Comparison of ENCODE assay signal across 28 cellular contexts in genomic region chr3:165697910-165698309, GRCh38.
"Had no signal": no experiment of that assay in that cellular context is flagged by ENCODE, and none has a peak within 500 bp of the region (broad histone marks: within the 10 kb centered on the region; RNA-seq: fewer than 3 reads in every experiment).

No MANE protein-coding gene starts in this region.

- H3K9me3 ChIP-seq: suprapubic skin, testis, thyroid gland, transverse colon, upper lobe of right lung, uterus, vagina had no signal

- H3K27me3 ChIP-seq: stomach, suprapubic skin, testis, thyroid gland, tibial artery, tibial nerve, transverse colon, upper lobe of left lung, upper lobe of right lung, uterus, vagina had no signal

- H3K4me3 ChIP-seq: stomach, suprapubic skin, testis, thyroid gland, tibial artery, tibial nerve, transverse colon, upper lobe of left lung, upper lobe of right lung, uterus, vagina had no signal

- ATAC-seq: stimulated activated effector memory CD8-positive, alpha-beta T cell treated with anti-CD3 and anti-CD28 coated beads, Interleukin-12 subunit alpha, Interleukin-12 subunit beta, amount 100 ng/mL, for 72 hours; stimulated activated memory B cell treated with anti-CD40 and anti-IgM and Interleukin-4, amounts not matched to agents 10 μg/mL and 1 μg/mL and 100 μg/mL, for 72 hours; stimulated activated naive B cell treated with anti-CD40 and anti-IgM and Interleukin-4, amounts not matched to agents 10 μg/mL and 1 μg/mL and 100 μg/mL, for 72 hours; stimulated activated naive CD8-positive, alpha-beta T cell treated with anti-CD3 and anti-CD28 coated beads, Interleukin-15, amount 100 ng/mL, for 72 hours; stimulated activated naive CD8-positive, alpha-beta T cell treated with anti-CD3 and anti-CD28 coated beads, Interleukin-15, Interleukin-2, amounts not matched to agents 100 U/mL and 50 U/mL, for 24 hours; upper lobe of right lung had no signal

- DNase-seq: stimulated activated CD4-positive, alpha-beta T cell treated with anti-CD3 and anti-CD28 coated beads, Interleukin-2, amount 100 ng/mL, for 48 hours; stimulated activated CD4-positive, alpha-beta T cell treated with anti-CD3 and anti-CD28 coated beads, Interleukin-4, amount 100 ng/mL, for 1 hour; stimulated activated CD4-positive, alpha-beta T cell treated with anti-CD3 and anti-CD28 coated beads, Interleukin-4, amount 100 ng/mL, for 24 hours; stimulated activated CD4-positive, alpha-beta T cell treated with anti-CD3 and anti-CD28 coated beads, Interleukin-4, amount 100 ng/mL, for 4 hours; stimulated activated CD8-positive, alpha-beta memory T cell treated with anti-CD3 and anti-CD28 coated beads, Interleukin-4, amount 100 ng/mL, for 48 hours; stimulated activated naive B cell treated with anti-CD40 and anti-IgM and Interleukin-4, amounts not matched to agents 10 μg/mL and 1 μg/mL and 100 μg/mL, for 72 hours; stimulated activated naive CD4-positive, alpha-beta T cell; stimulated activated naive CD4-positive, alpha-beta T cell treated with Interleukin-2 at 50 U/mL for 16 hours; stimulated activated naive CD8-positive, alpha-beta T cell treated with anti-CD3 and anti-CD28 coated beads, Interleukin-15, amount 100 ng/mL, for 72 hours; stimulated activated naive CD8-positive, alpha-beta T cell treated with anti-CD3 and anti-CD28 coated beads, Interleukin-15, Interleukin-2, amounts not matched to agents 100 U/mL and 50 U/mL, for 24 hours; stomach; substantia nigra; testis; thyroid gland; tibial artery; transverse colon; trophoblast cell; upper lobe of left lung; upper lobe of right lung; uterus had no signal

- H3K27me3 Mint-ChIP-seq: stimulated activated memory B cell treated with anti-CD40 and anti-IgM and Interleukin-4, amounts not matched to agents 10 μg/mL and 1 μg/mL and 100 μg/mL, for 72 hours; stimulated activated naive B cell treated with anti-CD40 and anti-IgM and Interleukin-4, amounts not matched to agents 10 μg/mL and 1 μg/mL and 100 μg/mL, for 72 hours; stimulated activated naive CD8-positive, alpha-beta T cell treated with anti-CD3 and anti-CD28 coated beads, Interleukin-15, amount 100 ng/mL, for 72 hours; stimulated activated naive CD8-positive, alpha-beta T cell treated with anti-CD3 and anti-CD28 coated beads, Interleukin-15, Interleukin-2, amounts not matched to agents 100 ng/mL and 50 ng/mL, for 24 hours; type B pancreatic cell had no signal

- H3K36me3 Mint-ChIP-seq: stimulated activated effector memory CD8-positive, alpha-beta T cell treated with anti-CD3 and anti-CD28 coated beads, Interleukin-12 subunit alpha, Interleukin-12 subunit beta, amount 100 ng/mL, for 72 hours; stimulated activated memory B cell treated with anti-CD40 and anti-IgM and Interleukin-4, amounts not matched to agents 10 μg/mL and 1 μg/mL and 100 μg/mL, for 72 hours; stimulated activated naive B cell treated with anti-CD40 and anti-IgM and Interleukin-4, amounts not matched to agents 10 μg/mL and 1 μg/mL and 100 μg/mL, for 72 hours; type B pancreatic cell had no signal

- H3K4me1 ChIP-seq: stomach, suprapubic skin, testis, thyroid gland, tibial artery, tibial nerve, transverse colon, upper lobe of left lung, upper lobe of right lung, uterus, vagina had no signal

- H3K4me3 Mint-ChIP-seq: stimulated activated effector memory CD8-positive, alpha-beta T cell treated with anti-CD3 and anti-CD28 coated beads, Interleukin-12 subunit alpha, Interleukin-12 subunit beta, amount 100 ng/mL, for 72 hours; stimulated activated memory B cell treated with anti-CD40 and anti-IgM and Interleukin-4, amounts not matched to agents 10 μg/mL and 1 μg/mL and 100 μg/mL, for 72 hours; stimulated activated naive B cell treated with anti-CD40 and anti-IgM and Interleukin-4, amounts not matched to agents 10 μg/mL and 1 μg/mL and 100 μg/mL, for 72 hours; stimulated activated naive CD8-positive, alpha-beta T cell treated with anti-CD3 and anti-CD28 coated beads, Interleukin-15, amount 100 ng/mL, for 72 hours; stimulated activated naive CD8-positive, alpha-beta T cell treated with anti-CD3 and anti-CD28 coated beads, Interleukin-15, Interleukin-2, amounts not matched to agents 100 ng/mL and 50 ng/mL, for 24 hours; type B pancreatic cell had no signal

- H3K27ac Mint-ChIP-seq: stimulated activated effector memory CD8-positive, alpha-beta T cell treated with anti-CD3 and anti-CD28 coated beads, Interleukin-12 subunit alpha, Interleukin-12 subunit beta, amount 100 ng/mL, for 72 hours; stimulated activated memory B cell treated with anti-CD40 and anti-IgM and Interleukin-4, amounts not matched to agents 10 μg/mL and 1 μg/mL and 100 μg/mL, for 72 hours; stimulated activated naive B cell treated with anti-CD40 and anti-IgM and Interleukin-4, amounts not matched to agents 10 μg/mL and 1 μg/mL and 100 μg/mL, for 72 hours; stimulated activated naive CD8-positive, alpha-beta T cell treated with anti-CD3 and anti-CD28 coated beads, Interleukin-15, amount 100 ng/mL, for 72 hours; stimulated activated naive CD8-positive, alpha-beta T cell treated with anti-CD3 and anti-CD28 coated beads, Interleukin-15, Interleukin-2, amounts not matched to agents 100 ng/mL and 50 ng/mL, for 24 hours; type B pancreatic cell had no signal

- H3K27ac ChIP-seq: stomach, suprapubic skin, testis, thyroid gland, tibial artery, tibial nerve, transverse colon, upper lobe of left lung, upper lobe of right lung, uterus, vagina had no signal

- FAIRE-seq: urothelium cell line had no signal

- H3K4me1 Mint-ChIP-seq: stimulated activated effector memory CD8-positive, alpha-beta T cell treated with anti-CD3 and anti-CD28 coated beads, Interleukin-12 subunit alpha, Interleukin-12 subunit beta, amount 100 ng/mL, for 72 hours; stimulated activated memory B cell treated with anti-CD40 and anti-IgM and Interleukin-4, amounts not matched to agents 10 μg/mL and 1 μg/mL and 100 μg/mL, for 72 hours; stimulated activated naive B cell treated with anti-CD40 and anti-IgM and Interleukin-4, amounts not matched to agents 10 μg/mL and 1 μg/mL and 100 μg/mL, for 72 hours; stimulated activated naive CD8-positive, alpha-beta T cell treated with anti-CD3 and anti-CD28 coated beads, Interleukin-15, amount 100 ng/mL, for 72 hours had no signal

- H3K36me3 ChIP-seq: stomach, suprapubic skin, thyroid gland, tibial artery, tibial nerve, transverse colon, upper lobe of left lung, upper lobe of right lung, uterus, vagina had no signal
